In genomic region chr6:33248643-33248931, GRCh38 we compare ENCODE assay signal across 8 cellular contexts. TPM values are rescaled to one million over a fixed set of nuclear protein-coding genes. Genes with fewer than 3 reads are reported as not detected.
DNase-seq lines count a peak whose midpoint lies in the region; ATAC-seq and TF ChIP-seq lines count a peak whose summit lies in the region.

No MANE protein-coding gene starts in this region.

- no peak for TF ChIP-seq CTCF in GM06990 (IDR thresholded peaks at IDR 0.05; ENCODE audit: insufficient read depth, low read length, poor library complexity, severe bottlenecking)

- H3K27ac ChIP-seq in effector memory CD4-positive, alpha-beta T cell (ENCODE audit: insufficient read depth, low read length, poor library complexity, severe bottlenecking): peak overlapping the region; percentile 95
- H3K27ac ChIP-seq in muscle layer of colon (ENCODE audit: low read depth, low read length): peak overlapping the region; percentile 96

- peaks cover 24% of the 10 kb centered on the region for H3K4me1 ChIP-seq in effector memory CD4-positive, alpha-beta T cell (ENCODE audit: control insufficient read depth, insufficient read depth, low read length, poor library complexity, severe bottlenecking)
- peaks cover 24% of the 10 kb centered on the region for H3K4me1 ChIP-seq in muscle layer of colon (ENCODE audit: insufficient read depth, low read length)

- ATAC-seq in HG02571 (IDR thresholded peaks at IDR 0.05; ENCODE audit: unreplicated experiment) (peak; percentile 3), GM21367 (IDR thresholded peaks at IDR 0.05; ENCODE audit: unreplicated experiment) (no peak)

- no peaks in the 10 kb centered on the region for H3K9me3 ChIP-seq in effector memory CD4-positive, alpha-beta T cell (ENCODE audit: control insufficient read depth, low read length)
- no peaks in the 10 kb centered on the region for H3K9me3 ChIP-seq in muscle layer of colon (ENCODE audit: low read length)

- H3K4me3 ChIP-seq in GM06990 (replicated peaks; ENCODE audit: low read depth, low read length): peak overlapping the region; percentile 92
- peak overlapping the region; percentile 60 for H3K4me3 ChIP-seq in effector memory CD4-positive, alpha-beta T cell (ENCODE audit: insufficient read depth, low read depth, low read length, poor library complexity, severe bottlenecking)
- H3K4me3 ChIP-seq in muscle layer of colon (ENCODE audit: low read depth in 1 of 2, low read length in 2 of 2): peak overlapping the region; percentile 46 to 51

- DNase-seq in GM06990 (ENCODE audit: extremely low read depth, insufficient read length) (no peak), RPMI8226 (peak; percentile 67), OCI-M2 (lab: John Stamatoyannopoulos, UW; ENCODE audit: unreplicated experiment) (no peak), occipital lobe (lab: John Stamatoyannopoulos, UW) (no peak)
- peak in 2 of 3 donors; percentile 9 to 29 for DNase-seq in effector memory CD4-positive, alpha-beta T cell

- no peaks in the 10 kb centered on the region for H3K27me3 ChIP-seq in GM06990 (replicated peaks; ENCODE audit: control insufficient read depth, insufficient read depth, low read length)
- H3K27me3 ChIP-seq in effector memory CD4-positive, alpha-beta T cell (replicated peaks; ENCODE audit: control insufficient read depth, insufficient read depth, low read length, poor library complexity, severe bottlenecking): no peaks in the 10 kb centered on the region
- H3K27me3 ChIP-seq in muscle layer of colon (ENCODE audit: control insufficient read depth in 1 of 2, insufficient read depth in 2 of 2, low read length in 2 of 2): no peaks in the 10 kb centered on the region

- H3K9ac ChIP-seq in muscle layer of colon (ENCODE audit: low read length): peak overlapping the region; percentile 71

- H3K36me3 ChIP-seq in GM06990 (ENCODE audit: control insufficient read depth, insufficient read depth, low read length) (peaks cover 2% of the 10 kb centered on the region), muscle layer of colon (ENCODE audit: insufficient read depth, low read length) (peaks cover 11% of the 10 kb centered on the region)
- H3K36me3 ChIP-seq in effector memory CD4-positive, alpha-beta T cell (ENCODE audit: control insufficient read depth, insufficient read depth, low read length): peaks cover 4% of the 10 kb centered on the region

RNA-seq across cellular contexts. Expression of gene VPS52, which starts 23.1 kb away (rescaled TPM):
- 35.1 TPM for total RNA-seq in occipital lobe

RNA-seq across cellular contexts. Expression of gene RPS18, which starts 23.3 kb away (rescaled TPM):
- total RNA-seq in occipital lobe: 3,778 TPM

RNA-seq across cellular contexts. Expression of gene B3GALT4, which starts 28.3 kb away (rescaled TPM):
- 12.5 TPM for total RNA-seq in occipital lobe

RNA-seq across cellular contexts. Expression of gene RING1, which starts 40.3 kb away (rescaled TPM):
- 20.6 TPM for total RNA-seq in occipital lobe

RNA-seq across cellular contexts. Expression of gene WDR46, which starts 40.5 kb away (rescaled TPM):
- 42.6 TPM for total RNA-seq in occipital lobe

Comparison
In these comparisons a context has a peak if more than half of its experiments do, and no peak if none do; other contexts are left out.
1. DNase-seq: peak in RPMI8226 (single experiment) and effector memory CD4-positive, alpha-beta T cell (2 of 3); none in GM06990 (single experiment), OCI-M2 (single experiment) and occipital lobe (single experiment).
2. Peak in every context shown above with its lines, with median percentiles within 50 percentile points of each other: H3K4me3 ChIP-seq.